11 cellular contexts compared by ENCODE assay signal in the genomic region with DNA sequence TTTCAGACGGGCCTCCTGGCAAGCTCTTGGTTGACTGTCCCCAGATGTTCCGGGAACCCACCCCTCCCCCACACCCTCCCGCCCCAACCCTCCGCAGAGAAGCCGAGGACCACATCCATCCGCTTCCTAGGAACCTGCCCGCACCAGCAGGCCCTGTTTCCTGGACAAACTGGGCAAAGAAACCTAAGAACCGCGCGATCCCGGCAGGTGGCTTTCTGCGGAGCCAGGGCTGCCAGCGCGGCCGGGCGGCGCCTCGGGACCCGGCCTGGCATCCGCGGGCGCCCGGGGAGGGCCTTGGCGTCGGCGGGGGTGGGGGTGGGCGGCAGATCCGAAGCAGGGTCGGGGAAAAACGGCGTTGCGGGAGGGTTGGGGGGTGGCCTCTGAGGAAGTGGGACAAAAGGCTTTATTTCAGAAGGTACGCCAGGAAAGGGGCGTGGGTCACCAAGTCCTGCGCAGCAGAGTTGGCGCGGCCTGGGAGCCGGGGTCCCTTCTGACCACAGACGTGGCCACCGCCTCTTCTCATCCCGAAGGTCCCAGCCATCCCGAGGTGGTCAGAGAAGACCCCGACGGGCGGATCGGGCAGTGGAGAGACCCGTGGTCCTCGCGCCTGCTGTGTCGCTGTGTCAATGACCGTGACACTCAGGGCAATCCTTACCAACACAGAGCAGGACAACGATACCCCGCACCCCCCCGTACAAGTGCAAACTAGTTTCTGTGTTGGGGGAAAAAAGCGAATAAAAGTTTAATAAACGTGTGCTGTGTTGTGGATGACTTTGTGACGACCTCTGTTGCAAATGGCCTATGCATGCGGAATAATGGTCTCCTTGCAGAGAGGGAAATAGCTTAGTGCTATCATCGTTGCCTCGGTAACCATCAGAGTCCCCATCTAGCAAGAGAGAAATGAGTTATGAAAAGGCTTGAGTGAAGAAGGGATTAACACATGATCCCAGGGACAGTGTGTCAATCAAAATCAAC. TPM values are rescaled to one million over a fixed set of nuclear protein-coding genes. Genes with fewer than 3 reads are reported as not detected.
DNase-seq lines count a peak whose midpoint lies in the region; ATAC-seq and TF ChIP-seq lines count a peak whose summit lies in the region.
"Had no signal": no experiment of that assay in that cellular context is flagged by ENCODE, and none has a peak within 500 bp of the region (broad histone marks: within the 10 kb centered on the region; RNA-seq: fewer than 3 reads in every experiment).

No MANE protein-coding gene starts in this region.

- TF ChIP-seq POLR2A in suprapubic skin (IDR thresholded peaks at IDR 0.05) = no peak
- no peak for TF ChIP-seq POLR2A in uterus (IDR thresholded peaks at IDR 0.05)

- H3K27me3 Mint-ChIP-seq in activated T-cell treated with anti-CD3 and anti-CD28 coated beads, Interleukin-2, amount 50 U/mL, for 24 hours = peaks cover 86% of the 10 kb centered on the region
- H3K27me3 Mint-ChIP-seq in immature natural killer cell (ENCODE audit: low read depth in 3 of 3) = peaks cover 53 to 68% (median 67%) of the 10 kb centered on the region in 3 donors

- H3K27ac ChIP-seq in cardiac muscle cell (no peak overlapping the region), suprapubic skin (no peak overlapping the region), uterus (no peak overlapping the region)
- H3K27ac ChIP-seq: HL-60, vagina had no signal

- peak in 1 of 2 donors; percentile 13 for DNase-seq in cardiac muscle cell (ENCODE audit: low read depth in 1 of 2, low spot score in 1 of 2)
- DNase-seq in left ventricle myocardium superior = no peak
- peak; percentile 39 for DNase-seq in activated T-cell treated with anti-CD3 and anti-CD28 coated beads, Interleukin-2, amount 50 U/mL, for 24 hours
- DNase-seq in immature natural killer cell = no peak
- DNase-seq in suprapubic skin (ENCODE audit: low spot score in 2 of 2) = no peak
- DNase-seq in uterus = no peak

- H3K4me1 Mint-ChIP-seq in activated T-cell treated with anti-CD3 and anti-CD28 coated beads, Interleukin-2, amount 50 U/mL, for 24 hours (ENCODE audit: low read depth) = peaks cover 28% of the 10 kb centered on the region
- H3K4me1 Mint-ChIP-seq in immature natural killer cell = peaks cover 16% of the 10 kb centered on the region in 2 donors

- H3K4me3 Mint-ChIP-seq in activated T-cell treated with anti-CD3 and anti-CD28 coated beads, Interleukin-2, amount 50 U/mL, for 24 hours = peak overlapping the region; percentile 44
- H3K4me3 Mint-ChIP-seq in immature natural killer cell = peak overlapping the region; percentile 5 to 62 (median 47)

- H3K9me3 Mint-ChIP-seq in activated T-cell treated with anti-CD3 and anti-CD28 coated beads, Interleukin-2, amount 50 U/mL, for 24 hours = no peaks in the 10 kb centered on the region
- peaks cover 0 to 8% (median 0%) of the 10 kb centered on the region in 6 donors for H3K9me3 Mint-ChIP-seq in immature natural killer cell

- peaks cover 100% of the 10 kb centered on the region for H3K27me3 ChIP-seq in cardiac muscle cell
- H3K27me3 ChIP-seq in suprapubic skin = peaks cover 94% of the 10 kb centered on the region
- peaks cover 8 to 60% of the 10 kb centered on the region in 2 donors for H3K27me3 ChIP-seq in uterus

- TF ChIP-seq CTCF in cardiac muscle cell (IDR thresholded peaks at IDR 0.05; ENCODE audit: low read depth, low read length) (no peak), suprapubic skin (IDR thresholded peaks at IDR 0.05) (no peak), uterus (IDR thresholded peaks at IDR 0.05) (no peak)

- no peaks in the 10 kb centered on the region for H3K36me3 Mint-ChIP-seq in activated T-cell treated with anti-CD3 and anti-CD28 coated beads, Interleukin-2, amount 50 U/mL, for 24 hours (ENCODE audit: low read depth)
- no peaks in the 10 kb centered on the region for H3K36me3 Mint-ChIP-seq in immature natural killer cell

- H3K27ac Mint-ChIP-seq in activated T-cell treated with anti-CD3 and anti-CD28 coated beads, Interleukin-2, amount 50 U/mL, for 24 hours = peak overlapping the region; percentile 53
- peak overlapping the region in 2 of 6 donors; percentile 47 to 63 for H3K27ac Mint-ChIP-seq in immature natural killer cell

- no peaks in the 10 kb centered on the region for H3K4me1 ChIP-seq in cardiac muscle cell (ENCODE audit: low read depth)
- peaks cover 45% of the 10 kb centered on the region for H3K4me1 ChIP-seq in suprapubic skin
- peaks cover 0 to 9% of the 10 kb centered on the region in 2 donors for H3K4me1 ChIP-seq in uterus

- H3K36me3 ChIP-seq in cardiac muscle cell (no peaks in the 10 kb centered on the region), suprapubic skin (no peaks in the 10 kb centered on the region), uterus (no peaks in the 10 kb centered on the region)
- H3K36me3 ChIP-seq: vagina had no signal

- no peak for TF ChIP-seq EP300 in suprapubic skin (IDR thresholded peaks at IDR 0.05)

- H3K9me3 ChIP-seq in cardiac muscle cell (ENCODE audit: low read depth) (no peaks in the 10 kb centered on the region), suprapubic skin (no peaks in the 10 kb centered on the region), uterus (no peaks in the 10 kb centered on the region)
- H3K9me3 ChIP-seq: vagina had no signal

- intact Hi-C loops in left ventricle myocardium superior (cut with micrococcal nuclease) = no loop called here
- intact Hi-C loops in uterus (cut with DNase I; ENCODE audit: low total_unique reads) = no loop called here

- 15% methylated on average over 35 of the region's 60 CpGs for WGBS in suprapubic skin

- H3K4me3 ChIP-seq in cardiac muscle cell (peak overlapping the region; percentile 11), suprapubic skin (peak overlapping the region; percentile 40), uterus (no peak overlapping the region)

- ATAC-seq in left ventricle myocardium superior (no peak), GM19397 (IDR thresholded peaks at IDR 0.05; ENCODE audit: unreplicated experiment) (no peak), HG03565 (IDR thresholded peaks at IDR 0.05; ENCODE audit: unreplicated experiment) (no peak)

RNA-seq across cellular contexts. Expression of a gene that starts 19.5 kb away (rescaled TPM):
- total RNA-seq in cardiac muscle cell (2.1 and 3.4 TPM in 2 replicates), left ventricle myocardium superior (1.1 TPM), suprapubic skin (100 to 1,000 TPM in 3 of 4 donors, 10 to 100 TPM in 1; 91.0 to 241 (median 164) TPM), uterus (1 to 10 TPM in 1 of 4 donors, under 1 TPM in 1, not detected in 2; 0.28 to 2.1 TPM)
- polyA plus RNA-seq in cardiac muscle cell (4.4 and 11.4 TPM in 2 replicates), immature natural killer cell (10 to 100 TPM; 27.2 to 52.1 (median 36.8) TPM)
- total RNA-seq: frontal cortex had no signal

Comparison
In these comparisons a context has a peak if more than half of its experiments do, and no peak if none do; other contexts are left out.
1. H3K4me3 ChIP-seq: peak in cardiac muscle cell (single experiment) and suprapubic skin (single experiment); none in uterus (0 of 2).
2. RNA of a gene that starts 19.5 kb away (total RNA-seq): 91.0 to 241 TPM in suprapubic skin; 2.1 to 3.4 TPM in cardiac muscle cell, 1.1 TPM in left ventricle myocardium superior (single experiment) and 0.28 to 2.1 TPM in uterus; every median in the first group is over 10 times any median in the second.